Comparison of ENCODE assay signal across 22 cellular contexts in the genomic region with DNA sequence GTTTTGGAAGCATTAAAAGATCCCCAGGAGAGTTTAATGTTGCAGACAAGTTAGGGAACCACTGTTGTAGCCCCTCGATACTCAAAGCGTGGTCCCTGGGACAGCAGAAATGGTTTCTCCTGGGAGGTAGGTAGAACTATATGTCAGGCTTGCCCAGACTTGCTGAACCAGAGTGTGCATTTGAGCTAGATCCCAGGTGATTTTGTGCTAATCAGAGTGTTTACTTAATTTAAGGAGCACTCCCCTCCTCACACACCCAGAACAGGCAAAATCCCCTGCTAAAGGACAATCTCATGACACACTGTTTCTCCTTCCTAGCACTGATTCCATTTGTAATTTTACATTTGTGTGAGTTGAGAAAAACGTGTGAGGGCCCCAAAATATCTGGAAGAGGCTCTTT. TPM values are rescaled to one million over a fixed set of nuclear protein-coding genes. Genes with fewer than 3 reads are reported as not detected.
DNase-seq lines count a peak whose midpoint lies in the region; ATAC-seq and TF ChIP-seq lines count a peak whose summit lies in the region.
"Had no signal": no experiment of that assay in that cellular context is flagged by ENCODE, and none has a peak within 500 bp of the region (broad histone marks: within the 10 kb centered on the region; RNA-seq: fewer than 3 reads in every experiment).

No MANE protein-coding gene starts in this region.

- intact Hi-C loops in left ventricle myocardium inferior (cut with micrococcal nuclease) = no loop called here
- intact Hi-C loops in Right ventricle myocardium superior (cut with DNase I) = no loop called here
- intact Hi-C loops in gastrocnemius medialis (cut with DNase I; ENCODE audit: low total_unique reads) = no loop called here
- intact Hi-C loops in colonic mucosa (cut with DNase I) = no loop called here

- H3K4me1 ChIP-seq in left ventricle myocardium inferior = peaks cover 84% of the 10 kb centered on the region
- H3K4me1 ChIP-seq in gastrocnemius medialis = peaks cover 97% of the 10 kb centered on the region in 2 donors
- H3K4me1 ChIP-seq in colonic mucosa = no peaks in the 10 kb centered on the region
- H3K4me1 ChIP-seq: HAP-1 had no signal

- ATAC-seq in Right ventricle myocardium superior (ENCODE audit: poor library complexity) (no peak), gastrocnemius medialis (no peak)
- ATAC-seq: A549 had no signal

- H3K9me3 ChIP-seq in left ventricle myocardium inferior (replicated peaks) (no peaks in the 10 kb centered on the region), gastrocnemius medialis (no peaks in the 10 kb centered on the region), colonic mucosa (no peaks in the 10 kb centered on the region)
- H3K9me3 ChIP-seq: A549, HAP-1, MG63, Peyer's patch had no signal

- H3K4me1 Mint-ChIP-seq in chondrocyte (ENCODE audit: low read depth) = peaks cover 97% of the 10 kb centered on the region

- DNase-seq in left ventricle myocardium inferior (no peak), Right ventricle myocardium superior (no peak), chondrocyte (ENCODE audit: low spot score) (no peak), gastrocnemius medialis (no peak), NCI-H748 treated with DMSO at 0.1 percent for 48 hours (lab: John Stamatoyannopoulos, UW) (no peak), colonic mucosa (no peak)
- DNase-seq in stimulated activated CD4-positive, alpha-beta T cell treated with anti-CD3 and anti-CD28 coated beads, Interleukin-2, amount 100 ng/mL, for 24 hours = no peak
- DNase-seq: CD4-positive, alpha-beta memory T cell; DMS153; GF-D8; GM23248; Karpas-422; MG63; NCI-H1048; NCI-H1694; NCI-H2081 treated with DMSO at 0.1 percent for 48 hours; NCI-H226; NCI-H524 treated with DMSO at 0.1 percent for 48 hours; Peyer's patch had no signal

- TF ChIP-seq POLR2A in gastrocnemius medialis (IDR thresholded peaks at IDR 0.05) = no peak

- H3K4me3 ChIP-seq in left ventricle myocardium inferior (no peak overlapping the region), gastrocnemius medialis (no peak overlapping the region), colonic mucosa (no peak overlapping the region)
- H3K4me3 ChIP-seq: A549, GM23248, HAP-1, MG63, Peyer's patch had no signal

- H3K27ac ChIP-seq in left ventricle myocardium inferior (replicated peaks) (peak overlapping the region; percentile 45), gastrocnemius medialis (peak overlapping the region; percentile 45 to 95 (median 91)), colonic mucosa (no peak overlapping the region)
- H3K27ac ChIP-seq: GM23248, Peyer's patch had no signal

- no peak overlapping the region for H3K9ac ChIP-seq in colonic mucosa (ENCODE audit: low read depth in 2 of 2, low read length in 2 of 2)
- H3K9ac ChIP-seq: GM23248 had no signal

- in situ Hi-C loops in gastrocnemius medialis (cut with MboI; ENCODE audit: low sequenced_read_pairs in 4 of 4) = no loop called here

- H3K27me3 ChIP-seq in left ventricle myocardium inferior (ENCODE audit: low read depth) (no peaks in the 10 kb centered on the region), gastrocnemius medialis (no peaks in the 10 kb centered on the region), colonic mucosa (no peaks in the 10 kb centered on the region)
- H3K27me3 ChIP-seq: MG63, Peyer's patch had no signal

- no peaks in the 10 kb centered on the region for H3K9me3 Mint-ChIP-seq in chondrocyte (ENCODE audit: low read depth)
- H3K9me3 Mint-ChIP-seq: IgD-negative memory B cell had no signal

- TF ChIP-seq CTCF in left ventricle myocardium inferior (IDR thresholded peaks at IDR 0.05; ENCODE audit: borderline replicate concordance) (no peak), chondrocyte (IDR thresholded peaks at IDR 0.05) (no peak), gastrocnemius medialis (IDR thresholded peaks at IDR 0.05 in 4 of 5, conservative IDR thresholded peaks at IDR 0.05 in 1 of 5) (no peak), colonic mucosa (IDR thresholded peaks at IDR 0.05) (no peak)

- H3K27me3 Mint-ChIP-seq in chondrocyte (ENCODE audit: low read depth) = no peaks in the 10 kb centered on the region
- H3K27me3 Mint-ChIP-seq: CD4-positive, alpha-beta memory T cell; IgD-negative memory B cell had no signal

- peak overlapping the region; percentile 83 for H3K27ac Mint-ChIP-seq in chondrocyte (ENCODE audit: unreplicated experiment)
- H3K27ac Mint-ChIP-seq: CD4-positive, alpha-beta memory T cell; IgD-negative memory B cell had no signal

- H3K36me3 ChIP-seq in left ventricle myocardium inferior (peaks cover 7% of the 10 kb centered on the region), gastrocnemius medialis (peaks cover 0 to 17% of the 10 kb centered on the region in 2 donors), colonic mucosa (no peaks in the 10 kb centered on the region)
- H3K36me3 ChIP-seq: HAP-1, MG63, Peyer's patch had no signal

- H3K4me3 Mint-ChIP-seq in chondrocyte (ENCODE audit: unreplicated experiment) = no peak overlapping the region
- H3K4me3 Mint-ChIP-seq: CD4-positive, alpha-beta memory T cell; IgD-negative memory B cell had no signal

- peaks cover 56% of the 10 kb centered on the region for H3K36me3 Mint-ChIP-seq in chondrocyte (ENCODE audit: low read depth)
- H3K36me3 Mint-ChIP-seq: CD4-positive, alpha-beta memory T cell had no signal

RNA-seq across cellular contexts. Expression of gene LMCD1, which starts 24.3 kb away (rescaled TPM):
- total RNA-seq in left ventricle myocardium inferior (72.9 TPM), Right ventricle myocardium superior (49.6 TPM), chondrocyte (260 to 268 TPM (median 263 TPM) in 3 replicates), gastrocnemius medialis (100 to 1,000 TPM in 3 of 4 donors, 10 to 100 TPM in 1; 96.0 to 581 (median 167) TPM), colonic mucosa (1 to 10 TPM; 5.5 to 7.6 TPM)
